26 cellular contexts compared by ENCODE assay signal in the genomic region with DNA sequence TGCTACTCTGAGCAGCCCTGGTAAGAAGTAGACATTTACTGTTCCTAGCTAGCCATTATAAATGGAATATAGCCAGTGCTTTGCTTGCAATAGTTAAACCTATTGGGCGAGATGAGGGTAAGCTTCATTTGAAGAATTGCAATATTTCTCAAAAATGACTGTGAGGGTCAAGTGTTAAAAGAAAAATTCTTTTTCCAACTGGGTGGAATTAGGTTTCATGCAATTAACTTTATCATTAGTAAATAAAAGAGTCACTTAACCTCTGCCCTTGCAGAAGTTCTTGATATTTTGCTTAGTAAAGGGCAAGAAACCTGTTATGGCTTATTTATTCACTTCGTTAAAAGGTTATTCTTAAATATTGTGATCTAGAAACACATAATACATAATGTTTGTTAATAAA.
A peak's percentile ranks its signal among the peaks of the same experiment; 100 is the strongest.
DNase-seq lines count a peak whose midpoint lies in the region; ATAC-seq, FAIRE-seq and TF ChIP-seq lines count a peak whose summit lies in the region.
"Had no signal": no experiment of that assay in that cellular context is flagged by ENCODE, and none has a peak within 500 bp of the region (broad histone marks: within the 10 kb centered on the region; RNA-seq: fewer than 3 reads in every experiment).

No MANE protein-coding gene starts in this region.

- RAD21 ChIA-PET in HCT116 (lab: Charles Lee; ENCODE audit: low non-redundant PET in 1 of 2, low total read pairs in 2 of 2, uncharacterized antibody in 2 of 2, unreplicated experiment in 2 of 2): no interaction called here

- no peak for TF ChIP-seq RAD21 in HCT116 (IDR thresholded peaks at IDR 0.05; ENCODE audit: low read depth)

- DNase-seq in HCT116 (ENCODE audit: low read depth, low spot score): no peak
- peak; percentile 66 for DNase-seq in NCI-H1105 treated with DMSO at 0.1 percent for 48 hours (lab: John Stamatoyannopoulos, UW)
- peak; percentile 5 for DNase-seq in astrocyte of the spinal cord (ENCODE audit: low read depth, low spot score)
- no peak for DNase-seq in osteoblast (ENCODE audit: insufficient read length, low spot score, missing footprints)
- no peak for DNase-seq in AG20443 (ENCODE audit: low spot score)
- DNase-seq in C1 segment of cervical spinal cord (lab: John Stamatoyannopoulos, UW): no peak
- no peak for DNase-seq in NCI-H128 (lab: John Stamatoyannopoulos, UW; ENCODE audit: unreplicated experiment)
- no peak for DNase-seq in GM12892 (ENCODE audit: insufficient read length)
- DNase-seq: activated CD4-positive, alpha-beta T cell treated with anti-CD3 and anti-CD28 coated beads, Interleukin-2, amount 50 U/mL, for 48 hours; activated CD4-positive, CD25-positive, alpha-beta regulatory T cell; activated naive CD4-positive, alpha-beta T cell treated with anti-CD3 and anti-CD28 coated beads, Interleukin-2, amount 10 ng/mL, durations not matched to agents 7 days and 5 days; CD8-positive, alpha-beta memory T cell; cortex of kidney; endodermal cell; immature natural killer cell; NCI-H1417 treated with DMSO at 0.1 percent for 48 hours; NCI-H2107; stimulated activated naive CD8-positive, alpha-beta T cell treated with anti-CD3 and anti-CD28 coated beads, Interleukin-15, amount 100 ng/mL, for 72 hours; thyroid gland had no signal

- POLR2A ChIA-PET in HCT116 (lab: Charles Lee): no interaction called here

- CTCF ChIA-PET in HCT116 (lab: Charles Lee): no interaction called here

- no peaks in the 10 kb centered on the region for H3K36me3 ChIP-seq in HCT116 (ENCODE audit: control insufficient read depth in 1 of 2, insufficient read depth in 2 of 2, low read length in 2 of 2)
- H3K36me3 ChIP-seq in osteoblast (ENCODE audit: insufficient read depth, low read length): no peaks in the 10 kb centered on the region
- H3K36me3 ChIP-seq: esophagus muscularis mucosa, prostate gland, SJSA1, thyroid gland had no signal

- intact Hi-C loops in HCT116 (cut with micrococcal nuclease): no loop called here

- H3K4me1 ChIP-seq in HCT116 (ENCODE audit: control insufficient read depth in 1 of 2, insufficient read depth in 2 of 2, low read length in 2 of 2) (peaks cover 4 to 7% of the 10 kb centered on the region in 2 experiments; a peak in 3 of 4 replicates), osteoblast (ENCODE audit: insufficient read depth, low read length) (peaks cover 16% of the 10 kb centered on the region)
- H3K4me1 ChIP-seq: prostate gland had no signal

- no peak for TF ChIP-seq CTCF in HCT116 (IDR thresholded peaks at IDR 0.05 in 2 of 3, conservative IDR thresholded peaks at IDR 0.05 in 1 of 3; ENCODE audit: borderline replicate concordance in 1 of 3, insufficient read depth in 1 of 3, low read depth in 2 of 3, low read length in 2 of 3)
- TF ChIP-seq CTCF in astrocyte of the spinal cord (IDR thresholded peaks at IDR 0.05; ENCODE audit: low read depth, low read length): no peak
- TF ChIP-seq CTCF in osteoblast (IDR thresholded peaks at IDR 0.05; ENCODE audit: extremely low read depth, low read depth, low read length): no peak

- no peaks in the 10 kb centered on the region for H4K20me1 ChIP-seq in HCT116 (ENCODE audit: insufficient read depth)
- no peaks in the 10 kb centered on the region for H4K20me1 ChIP-seq in osteoblast (ENCODE audit: insufficient read depth, low read length)

- no peak overlapping the region for H3K4me2 ChIP-seq in HCT116 (ENCODE audit: low read length)
- H3K4me2 ChIP-seq in osteoblast (ENCODE audit: insufficient read depth, low read length): peak overlapping the region; percentile 55
- H3K4me2 ChIP-seq: GM23338 had no signal

- BruUV-seq in HCT116 (replicated peaks; lab: Mats Ljungman, UMichigan): no TSS peak

- H3K9me2 ChIP-seq in HCT116 (ENCODE audit: insufficient read depth): no peaks in the 10 kb centered on the region

- no peak for ATAC-seq in HCT116
- ATAC-seq: GM23338; left lobe of liver; stimulated activated naive CD8-positive, alpha-beta T cell treated with anti-CD3 and anti-CD28 coated beads, Interleukin-15, amount 100 ng/mL, for 72 hours had no signal

- H2AFZ ChIP-seq in HCT116 (ENCODE audit: low read depth, low read length, poor library complexity, severe bottlenecking) (peak overlapping the region; percentile 48), osteoblast (ENCODE audit: low read length) (no peak overlapping the region)

- H3K79me2 ChIP-seq in HCT116 (ENCODE audit: insufficient read depth, low read length): no peaks in the 10 kb centered on the region
- no peaks in the 10 kb centered on the region for H3K79me2 ChIP-seq in osteoblast (ENCODE audit: insufficient read depth, low read length)

- H3K9me3 ChIP-seq in HCT116 (ENCODE audit: control insufficient read depth in 1 of 2, insufficient read depth in 1 of 2, low read depth in 1 of 2, low read length in 2 of 2) (no peaks in the 10 kb centered on the region), osteoblast (ENCODE audit: low read depth, low read length) (no peaks in the 10 kb centered on the region)
- H3K9me3 ChIP-seq: esophagus muscularis mucosa, prostate gland, SJSA1, thyroid gland had no signal

- no peak for FAIRE-seq in GM12892 (lab: Jason Lieb, UNC)
- FAIRE-seq: bronchial epithelial cell, frontal cortex had no signal

- no peak overlapping the region for H3K27ac ChIP-seq in HCT116 (ENCODE audit: low read depth, low read length)
- H3K27ac ChIP-seq in osteoblast (ENCODE audit: low read depth, low read length): no peak overlapping the region
- H3K27ac ChIP-seq: esophagus muscularis mucosa, prostate gland, SJSA1, thyroid gland had no signal

- H3K9ac ChIP-seq in HCT116 (ENCODE audit: low read length): no peak overlapping the region

- no peak for TF ChIP-seq POLR2A in HCT116 (IDR thresholded peaks at IDR 0.05; ENCODE audit: borderline replicate concordance, extremely low read depth, insufficient read depth, insufficient read length)
- no peak for TF ChIP-seq POLR2A in GM12892 (IDR thresholded peaks at IDR 0.05; ENCODE audit: low read depth, low read length)

- H3K27me3 ChIP-seq in HCT116 (ENCODE audit: insufficient read depth, low read length) (no peaks in the 10 kb centered on the region), osteoblast (ENCODE audit: insufficient read depth, low read length) (no peaks in the 10 kb centered on the region)
- H3K27me3 ChIP-seq: esophagus muscularis mucosa, SJSA1, thyroid gland had no signal

- in situ Hi-C loops in astrocyte of the spinal cord (cut with HindIII; ENCODE audit: low sequenced_read_pairs): no loop called here

- H3K4me3 ChIP-seq in HCT116 (replicated peaks in 1 of 2; ENCODE audit: low read depth in 1 of 2, low read length in 2 of 2) (no peak overlapping the region), astrocyte of the spinal cord (ENCODE audit: low read depth, low read length) (no peak overlapping the region), osteoblast (ENCODE audit: insufficient read depth, low read length) (no peak overlapping the region)
- H3K4me3 ChIP-seq: esophagus muscularis mucosa, GM23338, prostate gland, SJSA1, thyroid gland had no signal

TF ChIP-seq in HCT116, 20 proteins besides CTCF, POLR2A, EP300 and RAD21:
- TF ChIP-seq ZFX (IDR thresholded peaks at IDR 0.05) (no peak), POLR2AphosphoS5 (IDR thresholded peaks at IDR 0.05; ENCODE audit: low read depth, low read length) (no peak), EZH2phosphoT487 (IDR thresholded peaks at IDR 0.05; ENCODE audit: borderline replicate concordance) (no peak), SIN3A (IDR thresholded peaks at IDR 0.05; ENCODE audit: low read depth) (no peak), TCF7L2 (IDR thresholded peaks at IDR 0.05; ENCODE audit: borderline replicate concordance, extremely low read depth, insufficient read depth, insufficient read length) (no peak), ZNF274 (IDR thresholded peaks at IDR 0.05; ENCODE audit: low read depth, low read length) (no peak), EGR1 (IDR thresholded peaks at IDR 0.05; ENCODE audit: low read depth) (no peak), JUND (IDR thresholded peaks at IDR 0.05) (no peak), YY1 (IDR thresholded peaks at IDR 0.05; ENCODE audit: extremely low read depth, insufficient replicate concordance, low read depth, low read length) (no peak), ELF1 (IDR thresholded peaks at IDR 0.05; ENCODE audit: borderline replicate concordance, low read depth) (no peak)
- TF ChIP-seq, protein P1, sequence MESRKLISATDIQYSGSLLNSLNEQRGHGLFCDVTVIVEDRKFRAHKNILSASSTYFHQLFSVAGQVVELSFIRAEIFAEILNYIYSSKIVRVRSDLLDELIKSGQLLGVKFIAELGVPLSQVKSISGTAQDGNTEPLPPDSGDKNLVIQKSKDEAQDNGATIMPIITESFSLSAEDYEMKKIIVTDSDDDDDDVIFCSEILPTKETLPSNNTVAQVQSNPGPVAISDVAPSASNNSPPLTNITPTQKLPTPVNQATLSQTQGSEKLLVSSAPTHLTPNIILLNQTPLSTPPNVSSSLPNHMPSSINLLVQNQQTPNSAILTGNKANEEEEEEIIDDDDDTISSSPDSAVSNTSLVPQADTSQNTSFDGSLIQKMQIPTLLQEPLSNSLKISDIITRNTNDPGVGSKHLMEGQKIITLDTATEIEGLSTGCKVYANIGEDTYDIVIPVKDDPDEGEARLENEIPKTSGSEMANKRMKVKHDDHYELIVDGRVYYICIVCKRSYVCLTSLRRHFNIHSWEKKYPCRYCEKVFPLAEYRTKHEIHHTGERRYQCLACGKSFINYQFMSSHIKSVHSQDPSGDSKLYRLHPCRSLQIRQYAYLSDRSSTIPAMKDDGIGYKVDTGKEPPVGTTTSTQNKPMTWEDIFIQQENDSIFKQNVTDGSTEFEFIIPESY (IDR thresholded peaks at IDR 0.05; ENCODE audit: extremely low read depth, insufficient replicate concordance, low read length): no peak
- TF ChIP-seq, protein P2, sequence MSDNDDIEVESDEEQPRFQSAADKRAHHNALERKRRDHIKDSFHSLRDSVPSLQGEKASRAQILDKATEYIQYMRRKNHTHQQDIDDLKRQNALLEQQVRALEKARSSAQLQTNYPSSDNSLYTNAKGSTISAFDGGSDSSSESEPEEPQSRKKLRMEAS (IDR thresholded peaks at IDR 0.05): no peak
- TF ChIP-seq, protein P3, sequence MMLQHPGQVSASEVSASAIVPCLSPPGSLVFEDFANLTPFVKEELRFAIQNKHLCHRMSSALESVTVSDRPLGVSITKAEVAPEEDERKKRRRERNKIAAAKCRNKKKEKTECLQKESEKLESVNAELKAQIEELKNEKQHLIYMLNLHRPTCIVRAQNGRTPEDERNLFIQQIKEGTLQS (IDR thresholded peaks at IDR 0.05): no peak

Comparison
In these comparisons a context has a peak if more than half of its experiments do, and no peak if none do; other contexts are left out.
1. DNase-seq: peak in NCI-H1105 treated with DMSO at 0.1 percent for 48 hours (single experiment) and astrocyte of the spinal cord (single experiment); none in HCT116 (single experiment), osteoblast (single experiment), AG20443 (single experiment), C1 segment of cervical spinal cord (0 of 14), NCI-H128 (single experiment) and GM12892 (single experiment).